Comparison of ENCODE assay signal across 11 cellular contexts in genomic region chr1:212283741-212284140, GRCh38. TPM values are rescaled to one million over a fixed set of nuclear protein-coding genes. Genes with fewer than 3 reads are reported as not detected.
A peak's percentile ranks its signal among the peaks of the same experiment; 100 is the strongest.
DNase-seq lines count a peak whose midpoint lies in the region; ATAC-seq and TF ChIP-seq lines count a peak whose summit lies in the region.
"Had no signal": no experiment of that assay in that cellular context is flagged by ENCODE, and none has a peak within 500 bp of the region (broad histone marks: within the 10 kb centered on the region; RNA-seq: fewer than 3 reads in every experiment).

No MANE protein-coding gene starts in this region.

- CTCF ChIA-PET in activated CD4-positive, alpha-beta memory T cell treated with anti-CD3 and anti-CD28 coated beads, Interleukin-2, amount 10 ng/mL, durations not matched to agents 7 days and 5 days (lab: Charles Lee): interaction anchor here (0.9 to 1.3 kb wide), 2 partner anchors 172 to 213 kb away, joined by 3 read pairs; no protein-coding TSS in a partner anchor

- intact Hi-C loops in left ventricle myocardium inferior (cut with micrococcal nuclease): loop anchor here (10.0 kb wide), 1 partner anchor 119 kb away; no protein-coding TSS in a partner anchor
- intact Hi-C loops in heart right ventricle (cut with DNase I): loop anchor here in 7 of 10 donors (2.0 to 10.0 kb wide), 8 partner anchors 41 to 171 kb away; no protein-coding TSS in a partner anchor

- WGBS in heart right ventricle, 2 donors: 90 to 92% methylated on average over 9 of the region's 9 CpGs

- H3K36me3 ChIP-seq in left ventricle myocardium inferior: no peaks in the 10 kb centered on the region
- H3K36me3 ChIP-seq in heart right ventricle: no peaks in the 10 kb centered on the region

- no peaks in the 10 kb centered on the region for H3K9me3 Mint-ChIP-seq in activated CD4-positive, alpha-beta memory T cell treated with anti-CD3 and anti-CD28 coated beads, Interleukin-2, amount 10 ng/mL, durations not matched to agents 7 days and 5 days
- H3K9me3 Mint-ChIP-seq in immature natural killer cell (no peaks in the 10 kb centered on the region), type B pancreatic cell (no peaks in the 10 kb centered on the region)

- DNase-seq in left ventricle myocardium inferior: no peak
- DNase-seq in heart right ventricle: no peak
- DNase-seq in activated CD4-positive, alpha-beta memory T cell treated with anti-CD3 and anti-CD28 coated beads, Interleukin-2, amount 10 ng/mL, durations not matched to agents 7 days and 5 days: no peak
- peak in 1 of 3 donors; percentile 19 for DNase-seq in immature natural killer cell
- DNase-seq in type B pancreatic cell (ENCODE audit: extremely low spot score, unreplicated experiment): no peak
- no peak for DNase-seq in 8988T
- no peak for DNase-seq in epidermal melanocyte (ENCODE audit: insufficient read length, low spot score)
- DNase-seq: C1 segment of cervical spinal cord, hypothalamus, NCI-H446 treated with DMSO at 0.1 percent for 48 hours had no signal

- POLR2A ChIA-PET in activated CD4-positive, alpha-beta memory T cell treated with anti-CD3 and anti-CD28 coated beads, Interleukin-2, amount 10 ng/mL, durations not matched to agents 7 days and 5 days (lab: Charles Lee): interaction anchor here (0.9 to 5.2 kb wide), 4 partner anchors 13 to 49 kb away, joined by 3 to 101 read pairs (median 8); no protein-coding TSS in a partner anchor

- peaks cover 15% of the 10 kb centered on the region for H3K36me3 Mint-ChIP-seq in activated CD4-positive, alpha-beta memory T cell treated with anti-CD3 and anti-CD28 coated beads, Interleukin-2, amount 10 ng/mL, durations not matched to agents 7 days and 5 days (ENCODE audit: low read depth)
- H3K36me3 Mint-ChIP-seq in immature natural killer cell (no peaks in the 10 kb centered on the region), type B pancreatic cell (no peaks in the 10 kb centered on the region)

- H3K4me3 ChIP-seq in left ventricle myocardium inferior (peak overlapping the region; percentile 94), heart right ventricle (peak overlapping the region in 3 of 10 donors; percentile 93 to 94 (median 93))

- H3K4me3 Mint-ChIP-seq in activated CD4-positive, alpha-beta memory T cell treated with anti-CD3 and anti-CD28 coated beads, Interleukin-2, amount 10 ng/mL, durations not matched to agents 7 days and 5 days: peak overlapping the region; percentile 94
- H3K4me3 Mint-ChIP-seq in immature natural killer cell (peak overlapping the region; percentile 91 to 99 (median 99)), type B pancreatic cell (peak overlapping the region; percentile 99)

- no peak for ATAC-seq in heart right ventricle
- ATAC-seq in HG02759 (IDR thresholded peaks at IDR 0.05; ENCODE audit: unreplicated experiment): no peak

- H3K4me1 Mint-ChIP-seq in activated CD4-positive, alpha-beta memory T cell treated with anti-CD3 and anti-CD28 coated beads, Interleukin-2, amount 10 ng/mL, durations not matched to agents 7 days and 5 days: peaks cover 31% of the 10 kb centered on the region
- H3K4me1 Mint-ChIP-seq in immature natural killer cell (peaks cover 32 to 40% of the 10 kb centered on the region in 2 donors), type B pancreatic cell (ENCODE audit: unreplicated experiment) (peaks cover 11% of the 10 kb centered on the region)

- H3K4me1 ChIP-seq in left ventricle myocardium inferior (peaks cover 40% of the 10 kb centered on the region), heart right ventricle (peaks cover 0 to 33% (median 19%) of the 10 kb centered on the region in 9 donors)

- H3K27ac Mint-ChIP-seq in activated CD4-positive, alpha-beta memory T cell treated with anti-CD3 and anti-CD28 coated beads, Interleukin-2, amount 10 ng/mL, durations not matched to agents 7 days and 5 days: peak overlapping the region; percentile 98
- H3K27ac Mint-ChIP-seq in immature natural killer cell (peak overlapping the region; percentile 94 to 100 (median 98)), type B pancreatic cell (peak overlapping the region; percentile 100)

- H3K27ac ChIP-seq in left ventricle myocardium inferior (replicated peaks): peak overlapping the region; percentile 99
- H3K27ac ChIP-seq in heart right ventricle: peak overlapping the region in 1 of 10 donors; percentile 97

- no peaks in the 10 kb centered on the region for H3K27me3 ChIP-seq in left ventricle myocardium inferior (ENCODE audit: low read depth)
- H3K27me3 ChIP-seq in heart right ventricle: no peaks in the 10 kb centered on the region

- H3K9me3 ChIP-seq in left ventricle myocardium inferior (replicated peaks): no peaks in the 10 kb centered on the region
- H3K9me3 ChIP-seq in heart right ventricle: no peaks in the 10 kb centered on the region

- TF ChIP-seq CTCF in left ventricle myocardium inferior (IDR thresholded peaks at IDR 0.05; ENCODE audit: borderline replicate concordance) (no peak), heart right ventricle (IDR thresholded peaks at IDR 0.05) (no peak), type B pancreatic cell (conservative IDR thresholded peaks at IDR 0.05) (no peak)

- peaks cover 6% of the 10 kb centered on the region for H3K27me3 Mint-ChIP-seq in activated CD4-positive, alpha-beta memory T cell treated with anti-CD3 and anti-CD28 coated beads, Interleukin-2, amount 10 ng/mL, durations not matched to agents 7 days and 5 days
- peaks cover 10 to 23% (median 13%) of the 10 kb centered on the region in 3 donors for H3K27me3 Mint-ChIP-seq in immature natural killer cell (ENCODE audit: low read depth in 3 of 3)
- H3K27me3 Mint-ChIP-seq in type B pancreatic cell: peaks cover 3% of the 10 kb centered on the region

RNA-seq across cellular contexts. Expression of gene PPP2R5A, which starts 1.5 kb away (rescaled TPM):
- total RNA-seq in left ventricle myocardium inferior (69.3 TPM), heart right ventricle (10 to 100 TPM; 48.6 to 86.8 (median 57.3) TPM), type B pancreatic cell (ENCODE audit: low replicate concordance) (20.6 and 34.0 TPM in 2 replicates)
- polyA plus RNA-seq in heart right ventricle (10 to 100 TPM; 44.2 to 85.7 TPM), immature natural killer cell (10 to 100 TPM; 57.0 to 87.2 (median 64.6) TPM)
- 10 to 100 TPM; 65.9 to 67.0 TPM for total RNA-seq in activated CD4-positive, alpha-beta memory T cell treated with anti-CD3 and anti-CD28 coated beads, Interleukin-2, amount 10 ng/mL, durations not matched to agents 7 days and 5 days
